25 cellular contexts compared by ENCODE assay signal in genomic region chr21:32574946-32575925, GRCh38. TPM values are rescaled to one million over a fixed set of nuclear protein-coding genes. Genes with fewer than 3 reads are reported as not detected.
"Had no signal": no experiment of that assay in that cellular context is flagged by ENCODE, and none has a peak within 500 bp of the region (broad histone marks: within the 10 kb centered on the region; RNA-seq: fewer than 3 reads in every experiment).

No MANE protein-coding gene starts in this region.

- H3K4me1 ChIP-seq: SJSA1 had no signal

- ATAC-seq: activated naive CD4-positive, alpha-beta T cell treated with anti-CD3 and anti-CD28 coated beads, Interleukin-2, amount 50 U/mL, for 72 hours; activated T-cell treated with anti-CD3 and anti-CD28 coated beads, Interleukin-2, amount 50 U/mL, for 4 hours; SK-N-SH treated with all-trans-retinoic acid at 6 μM for 48 hours had no signal

- H3K9me3 ChIP-seq: MG63, SJSA1 had no signal

- FAIRE-seq: RCC 7860, TTC549 had no signal

- H3K27ac Mint-ChIP-seq: activated CD4-positive, alpha-beta memory T cell treated with anti-CD3 and anti-CD28 coated beads for 36 hours; activated CD4-positive, alpha-beta T cell treated with anti-CD3 and anti-CD28 coated beads, Interleukin-2, amount 10 ng/mL, durations not matched to agents 7 days and 5 days; activated naive CD4-positive, alpha-beta T cell treated with anti-CD3 and anti-CD28 coated beads, Interleukin-2, amount 50 U/mL, for 72 hours; T-helper 1 cell treated with Interleukin-12 subunit alpha and Interleukin-12 subunit beta and Interleukin-4 antibody, amounts not matched to agents 30 μg/mL and 1 μg/mL, for 36 hours had no signal

- H3K36me3 ChIP-seq: MG63, SJSA1 had no signal

- H3K4me3 Mint-ChIP-seq: activated CD4-positive, alpha-beta memory T cell treated with anti-CD3 and anti-CD28 coated beads for 36 hours; activated CD4-positive, alpha-beta T cell treated with anti-CD3 and anti-CD28 coated beads, Interleukin-2, amount 10 ng/mL, durations not matched to agents 7 days and 5 days; activated T-cell treated with anti-CD3 and anti-CD28 coated beads, Interleukin-2, amount 50 U/mL, for 4 hours; T-helper 1 cell treated with Interleukin-12 subunit alpha and Interleukin-12 subunit beta and Interleukin-4 antibody, amounts not matched to agents 30 μg/mL and 1 μg/mL, for 36 hours had no signal

- H3K4me3 ChIP-seq: MG63, SJSA1 had no signal

- H3K36me3 Mint-ChIP-seq: activated CD4-positive, alpha-beta memory T cell treated with anti-CD3 and anti-CD28 coated beads for 36 hours; activated naive CD4-positive, alpha-beta T cell treated with anti-CD3 and anti-CD28 coated beads, Interleukin-2, amount 50 U/mL, for 72 hours had no signal

- H3K27me3 Mint-ChIP-seq: activated CD4-positive, alpha-beta memory T cell treated with anti-CD3 and anti-CD28 coated beads for 36 hours; activated CD4-positive, alpha-beta T cell treated with anti-CD3 and anti-CD28 coated beads, Interleukin-2, amount 10 ng/mL, durations not matched to agents 7 days and 5 days had no signal

- H3K27ac ChIP-seq: SJSA1 had no signal

- H3K27me3 ChIP-seq: MG63 had no signal

- H3K9me3 Mint-ChIP-seq: activated CD4-positive, alpha-beta memory T cell treated with anti-CD3 and anti-CD28 coated beads for 36 hours; activated CD4-positive, alpha-beta T cell treated with anti-CD3 and anti-CD28 coated beads, Interleukin-2, amount 10 ng/mL, durations not matched to agents 7 days and 5 days; activated naive CD4-positive, alpha-beta T cell treated with anti-CD3 and anti-CD28 coated beads, Interleukin-2, amount 50 U/mL, for 72 hours; activated T-cell treated with anti-CD3 and anti-CD28 coated beads, Interleukin-2, amount 50 U/mL, for 4 hours; T-helper 1 cell treated with Interleukin-12 subunit alpha and Interleukin-12 subunit beta and Interleukin-4 antibody, amounts not matched to agents 30 μg/mL and 1 μg/mL, for 36 hours had no signal

- DNase-seq: activated CD4-positive, alpha-beta memory T cell treated with anti-CD3 and anti-CD28 coated beads for 36 hours; activated CD4-positive, alpha-beta T cell treated with anti-CD3 and anti-CD28 coated beads, Interleukin-2, amount 10 ng/mL, durations not matched to agents 7 days and 5 days; activated CD4-positive, CD25-positive, alpha-beta regulatory T cell; activated CD8-positive, alpha-beta memory T cell treated with anti-CD3 and anti-CD28 coated beads for 24 hours; activated effector memory CD4-positive, alpha-beta T cell treated with anti-CD3 and anti-CD28 coated beads, Interleukin-2, amount 50 U/mL, for 16 hours; activated naive CD4-positive, alpha-beta T cell treated with Interleukin-2 at 50 U/mL for 16 hours; activated T-cell treated with anti-CD3 and anti-CD28 coated beads, Interleukin-2, amount 50 U/mL, for 4 hours; MG63; MV-4-11; NCI-H1105; NCI-H1436; NCI-H1694 treated with DMSO at 0.1 percent for 48 hours; NCI-H2081 treated with DMSO at 0.1 percent for 48 hours; NCI-H2171; NCI-H2227 treated with DMSO at 0.1 percent for 48 hours; NCI-H510A; NCI-H526 treated with DMSO at 0.1 percent for 48 hours; SHP77; T1000 had no signal

RNA-seq across cellular contexts. Expression of gene TCP10L, which starts 10.1 kb away (rescaled TPM):
- total RNA-seq: SJSA1 had no signal
